Comparison of ENCODE assay signal across 12 cellular contexts in the genomic region with DNA sequence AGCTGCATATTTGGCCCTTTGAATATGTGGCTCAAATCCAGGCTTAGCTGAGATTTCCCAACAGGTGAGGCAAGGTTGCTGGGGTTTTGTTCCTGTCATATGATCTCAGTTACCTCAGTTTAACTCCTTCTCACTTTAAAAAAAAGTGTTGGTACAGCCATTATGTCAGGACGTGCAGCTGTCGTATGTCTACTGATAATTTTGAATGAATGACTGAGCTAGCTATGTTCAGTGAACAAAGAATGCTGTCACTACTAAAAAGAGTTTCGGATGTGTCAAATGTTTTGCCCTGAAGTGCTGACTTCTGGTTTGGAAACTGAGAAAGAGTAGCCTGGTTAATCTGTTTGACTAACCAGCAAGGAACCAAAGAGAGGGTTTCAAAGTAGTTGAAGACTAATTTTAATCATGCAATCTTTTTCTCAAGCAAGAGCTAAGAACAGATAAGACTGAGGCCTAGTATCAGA.
DNase-seq lines count a peak whose midpoint lies in the region; ATAC-seq, FAIRE-seq and TF ChIP-seq lines count a peak whose summit lies in the region.
"Had no signal": no experiment of that assay in that cellular context is flagged by ENCODE, and none has a peak within 500 bp of the region (broad histone marks: within the 10 kb centered on the region; RNA-seq: fewer than 3 reads in every experiment).

No MANE protein-coding gene starts in this region.

- POLR2A ChIA-PET in RWPE1 (lab: Yijun Ruan, JAX; ENCODE audit: low non-redundant PET): no interaction called here

- CTCF ChIA-PET in RWPE1 (lab: Yijun Ruan, JAX): interaction anchor here (0.5 to 1.1 kb wide), 4 partner anchors 9 to 250 kb away, joined by 3 to 5 read pairs (median 3); no protein-coding TSS in a partner anchor

- no peak for TF ChIP-seq POLR2A in GM12891 (IDR thresholded peaks at IDR 0.05; ENCODE audit: low read depth, low read length)

- peaks cover 6% of the 10 kb centered on the region for H3K4me1 ChIP-seq in foreskin keratinocyte

- peak; percentile 69 for FAIRE-seq in GM12891 (lab: Jason Lieb, UNC)
- FAIRE-seq: endometrium had no signal

- H3K27ac ChIP-seq in RWPE1 (no peak overlapping the region), foreskin keratinocyte (no peak overlapping the region)
- H3K27ac ChIP-seq: ascending aorta, right atrium auricular region had no signal

- peak; percentile 6 for DNase-seq in GM12891 (ENCODE audit: insufficient read length, low spot score)
- DNase-seq in GM19240 (ENCODE audit: insufficient read length, low spot score): peak; percentile 21
- DNase-seq in NCI-H2196 (lab: John Stamatoyannopoulos, UW; ENCODE audit: unreplicated experiment): no peak
- no peak for DNase-seq in RWPE1 (ENCODE audit: low spot score)
- DNase-seq in NCI-H82 (lab: John Stamatoyannopoulos, UW): no peak
- DNase-seq in foreskin keratinocyte: no peak
- DNase-seq: T-cell had no signal

- ATAC-seq in HG02610 (IDR thresholded peaks at IDR 0.05; ENCODE audit: unreplicated experiment) (peak; percentile 98), HG03378 (IDR thresholded peaks at IDR 0.05; ENCODE audit: unreplicated experiment) (peak; percentile 94), foreskin keratinocyte (no peak)
- ATAC-seq: T-cell had no signal

- no peaks in the 10 kb centered on the region for H3K27me3 ChIP-seq in foreskin keratinocyte
- H3K27me3 ChIP-seq: ascending aorta, right atrium auricular region had no signal

- TF ChIP-seq CTCF in RWPE1 (conservative IDR thresholded peaks at IDR 0.05; ENCODE audit: low read depth): no peak
- TF ChIP-seq CTCF in foreskin keratinocyte (conservative IDR thresholded peaks at IDR 0.05): no peak

TF ChIP-seq in GM12891, 5 proteins besides CTCF, POLR2A, EP300 and RAD21:
- 0 out of 2 replicates have a peak, but pooled peaks have one; percentile 17 for TF ChIP-seq SPI1 (IDR thresholded peaks at IDR 0.05; ENCODE audit: low read depth, low read length)
- no peak for TF ChIP-seq TAF1 (IDR thresholded peaks at IDR 0.05; ENCODE audit: low read depth, low read length)
- TF ChIP-seq PAX5 (IDR thresholded peaks at IDR 0.05; ENCODE audit: insufficient read depth, low read length, severe bottlenecking): no peak

Comparison
In these comparisons a context has a peak if more than half of its experiments do, and no peak if none do; other contexts are left out.
1. DNase-seq: peak in GM12891 (single experiment) and GM19240 (single experiment); none in NCI-H2196 (single experiment), RWPE1 (single experiment), NCI-H82 (single experiment) and foreskin keratinocyte (0 of 2).